28 cellular contexts compared by ENCODE assay signal in genomic region chr2:165632594-165632993, GRCh38.
"Had no signal": no experiment of that assay in that cellular context is flagged by ENCODE, and none has a peak within 500 bp of the region (broad histone marks: within the 10 kb centered on the region; RNA-seq: fewer than 3 reads in every experiment).

No MANE protein-coding gene starts in this region.

- H3K27ac ChIP-seq: ascending aorta, epithelial cell of prostate, esophagus squamous epithelium, heart right ventricle, left ventricle myocardium inferior, skin epidermis, thoracic aorta had no signal

- DNase-seq: activated CD4-positive, alpha-beta T cell treated with anti-CD3 and anti-CD28 coated beads for 4 hours; activated CD4-positive, alpha-beta T cell treated with anti-CD3 and anti-CD28 coated beads, Interleukin-2, amount 50 U/mL, for 48 hours; activated CD8-positive, alpha-beta memory T cell treated with anti-CD3 and anti-CD28 coated beads for 24 hours; activated effector memory CD4-positive, alpha-beta T cell treated with Interleukin-2 at 50 U/mL for 16 hours; activated naive CD4-positive, alpha-beta T cell treated with anti-CD3 and anti-CD28 coated beads for 36 hours; activated naive CD8-positive, alpha-beta T cell treated with anti-CD3 and anti-CD28 coated beads, Interleukin-2, amount 10 ng/mL, durations not matched to agents 7 days and 5 days; caudate nucleus; esophagus squamous epithelium; foreskin melanocyte; heart right ventricle; left ventricle myocardium inferior; mesendoderm; mucosa of descending colon; ovary; retina; stimulated activated CD4-positive, alpha-beta T cell treated with anti-CD3 and anti-CD28 coated beads, Interleukin-12 subunit alpha, Interleukin-12 subunit beta, amount 100 ng/mL, for 4 hours; stimulated activated CD4-positive, alpha-beta T cell treated with anti-CD3 and anti-CD28 coated beads, Interleukin-4, amount 100 ng/mL, for 1 hour; stimulated activated naive CD8-positive, alpha-beta T cell treated with anti-CD3 and anti-CD28 coated beads, Interleukin-15, Interleukin-2, amounts not matched to agents 100 U/mL and 50 U/mL, for 24 hours; T-cell; trophoblast cell had no signal

- ATAC-seq: heart right ventricle; mucosa of descending colon; natural killer cell treated with Interleukin-12 subunit alpha and Interleukin-12 subunit beta and Interleukin-15 and Interleukin-18, amount 100 ng/mL, for 72 hours; sciatic nerve; stimulated activated naive CD8-positive, alpha-beta T cell treated with anti-CD3 and anti-CD28 coated beads, Interleukin-15, Interleukin-2, amounts not matched to agents 100 U/mL and 50 U/mL, for 24 hours; T-cell had no signal

- H3K27me3 Mint-ChIP-seq: progenitor cell of endocrine pancreas, T-cell had no signal

- H3K36me3 ChIP-seq: ascending aorta, esophagus squamous epithelium, heart right ventricle, left ventricle myocardium inferior, ovary, thoracic aorta had no signal

- H3K4me1 ChIP-seq: ascending aorta had no signal

- H3K9me3 Mint-ChIP-seq: activated naive CD4-positive, alpha-beta T cell treated with anti-CD3 and anti-CD28 coated beads for 36 hours; activated naive CD8-positive, alpha-beta T cell treated with anti-CD3 and anti-CD28 coated beads, Interleukin-2, amount 10 ng/mL, durations not matched to agents 7 days and 5 days; natural killer cell treated with Interleukin-12 subunit alpha and Interleukin-12 subunit beta and Interleukin-15 and Interleukin-18, amount 100 ng/mL, for 72 hours; T-cell had no signal

- H3K4me3 ChIP-seq: ascending aorta, esophagus squamous epithelium, heart right ventricle, left ventricle myocardium inferior, lung, mucosa of descending colon, ovary, skin epidermis, thoracic aorta had no signal

- H3K27me3 ChIP-seq: ascending aorta, esophagus squamous epithelium, heart right ventricle, ovary had no signal

- H3K4me3 Mint-ChIP-seq: activated naive CD4-positive, alpha-beta T cell treated with anti-CD3 and anti-CD28 coated beads for 36 hours; activated naive CD8-positive, alpha-beta T cell treated with anti-CD3 and anti-CD28 coated beads, Interleukin-2, amount 10 ng/mL, durations not matched to agents 7 days and 5 days; natural killer cell treated with Interleukin-12 subunit alpha and Interleukin-12 subunit beta and Interleukin-15 and Interleukin-18, amount 100 ng/mL, for 72 hours; T-cell had no signal

- H3K9me3 ChIP-seq: ascending aorta, esophagus squamous epithelium, heart right ventricle, left ventricle myocardium inferior, mucosa of descending colon, ovary, thoracic aorta had no signal

- H3K36me3 Mint-ChIP-seq: activated naive CD8-positive, alpha-beta T cell treated with anti-CD3 and anti-CD28 coated beads, Interleukin-2, amount 10 ng/mL, durations not matched to agents 7 days and 5 days; natural killer cell treated with Interleukin-12 subunit alpha and Interleukin-12 subunit beta and Interleukin-15 and Interleukin-18, amount 100 ng/mL, for 72 hours; T-cell had no signal

- H3K27ac Mint-ChIP-seq: activated naive CD4-positive, alpha-beta T cell treated with anti-CD3 and anti-CD28 coated beads for 36 hours; activated naive CD8-positive, alpha-beta T cell treated with anti-CD3 and anti-CD28 coated beads, Interleukin-2, amount 10 ng/mL, durations not matched to agents 7 days and 5 days; natural killer cell treated with Interleukin-12 subunit alpha and Interleukin-12 subunit beta and Interleukin-15 and Interleukin-18, amount 100 ng/mL, for 72 hours; progenitor cell of endocrine pancreas; T-cell had no signal
